In the genomic region with DNA sequence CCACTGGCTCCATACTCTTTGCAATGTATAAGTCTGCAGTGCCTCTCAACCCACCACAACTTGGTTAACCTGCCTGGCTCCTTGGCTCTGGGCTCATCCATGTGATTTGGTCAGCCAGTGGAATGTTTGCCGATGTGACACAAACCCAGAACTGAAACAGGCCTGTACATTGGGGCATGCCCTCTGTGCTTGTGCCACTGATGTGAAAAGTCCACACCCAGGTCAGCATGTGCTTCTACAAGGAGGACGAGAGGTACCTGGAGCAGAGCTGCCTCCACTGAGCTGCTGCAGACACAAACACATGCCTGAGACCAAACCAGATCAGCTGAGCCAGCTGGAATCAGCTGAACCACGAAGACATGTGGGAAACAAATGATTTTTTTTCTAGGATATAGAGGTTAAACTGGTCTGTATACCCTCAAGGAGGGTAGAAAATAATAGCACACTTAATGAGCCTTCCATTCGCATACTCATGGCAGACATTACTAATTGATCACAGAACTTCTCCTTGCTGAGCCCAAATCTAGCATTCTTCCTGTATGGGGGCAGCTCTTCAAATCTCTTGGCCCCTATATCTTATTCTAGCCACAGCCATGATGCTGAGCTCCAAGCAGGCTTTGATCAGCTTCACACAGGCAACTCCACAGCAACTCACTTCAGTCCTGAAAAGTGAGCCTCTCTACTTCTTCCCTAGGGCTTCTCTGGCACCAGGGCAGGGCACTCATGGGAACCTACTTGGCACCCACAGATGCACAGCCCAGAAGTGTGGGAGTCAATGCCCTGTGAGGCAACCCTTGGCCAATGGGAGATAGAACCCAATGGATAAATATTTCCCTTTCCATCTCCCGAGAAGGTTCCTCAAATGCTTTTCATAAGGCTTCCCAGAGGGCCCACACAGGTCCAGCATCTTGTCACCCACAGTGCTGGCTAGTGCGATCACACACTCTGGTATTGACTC, we compare ENCODE assay signal across 26 cellular contexts. TPM values are rescaled to one million over a fixed set of nuclear protein-coding genes. Genes with fewer than 3 reads are reported as not detected.
A peak's percentile ranks its signal among the peaks of the same experiment; 100 is the strongest.
DNase-seq lines count a peak whose midpoint lies in the region; ATAC-seq, FAIRE-seq and TF ChIP-seq lines count a peak whose summit lies in the region.
"Had no signal": no experiment of that assay in that cellular context is flagged by ENCODE, and none has a peak within 500 bp of the region (broad histone marks: within the 10 kb centered on the region; RNA-seq: fewer than 3 reads in every experiment).

No MANE protein-coding gene starts in this region.

- ATAC-seq in right lobe of liver (peak in 3 of 4 donors; percentile 83 to 90 (median 87)), HepG2 (no peak), K562 (no peak), aorta (ENCODE audit: low FRiP score) (no peak)
- ATAC-seq: A549, GM12878 had no signal

- TF ChIP-seq RAD21 in HepG2 (CRISPR knock-in tag; IDR thresholded peaks at IDR 0.05) (no peak), K562 (CRISPR knock-in tag; conservative IDR thresholded peaks at IDR 0.05 in 1 of 2, IDR thresholded peaks at IDR 0.05 in 1 of 2) (no peak)

- 72% methylated on average over 6 of the region's 6 CpGs for WGBS in right lobe of liver (ENCODE audit: insufficient coverage, low coverage, low lambda C conversion rate, missing lambda C conversion rate)
- 71% methylated on average over 6 of the region's 6 CpGs for WGBS in HepG2 (ENCODE audit: low lambda C conversion rate)
- WGBS in K562 (ENCODE audit: insufficient coverage, low coverage, missing lambda C conversion rate): 38% methylated on average over 6 of the region's 6 CpGs
- 97 to 98% methylated on average over 6 of the region's 6 CpGs for WGBS in aorta, 2 donors

- TF ChIP-seq EP300 in HepG2 (IDR thresholded peaks at IDR 0.05; ENCODE audit: low read depth in 2 of 2, low read length in 2 of 2) (no peak), HepG2 (CRISPR knock-in tag; IDR thresholded peaks at IDR 0.05; ENCODE audit: borderline replicate concordance) (no peak), K562 (IDR thresholded peaks at IDR 0.05; ENCODE audit: low read length) (no peak)

- intact Hi-C loops in right lobe of liver (cut with DNase I) (no loop called here), HepG2 (cut with micrococcal nuclease; ENCODE audit: unreplicated experiment) (no loop called here), K562 (cut with micrococcal nuclease) (no loop called here), aorta (cut with DNase I) (no loop called here)

- H3K9me3 ChIP-seq in right lobe of liver (no peaks in the 10 kb centered on the region), HepG2 (ENCODE audit: low read length) (no peaks in the 10 kb centered on the region), K562 (replicated peaks; ENCODE audit: control insufficient read depth, insufficient read depth, low read depth, low read length) (no peaks in the 10 kb centered on the region), aorta (ENCODE audit: control insufficient read depth, low read length) (no peaks in the 10 kb centered on the region)
- H3K9me3 ChIP-seq: A549 had no signal

- H3K79me2 ChIP-seq in HepG2 (ENCODE audit: insufficient read depth, low read length): no peaks in the 10 kb centered on the region
- H3K79me2 ChIP-seq in K562 (ENCODE audit: control insufficient read depth, insufficient read depth, low read length): no peaks in the 10 kb centered on the region

- no TSS peak for BruUV-seq in HepG2 (replicated peaks; lab: Mats Ljungman, UMichigan)
- BruUV-seq in K562 (replicated peaks; lab: Mats Ljungman, UMichigan): no TSS peak

- H4K20me1 ChIP-seq in HepG2 (ENCODE audit: insufficient read depth, low read length) (no peaks in the 10 kb centered on the region), K562 (replicated peaks; ENCODE audit: control insufficient read depth, insufficient read depth, low read length) (no peaks in the 10 kb centered on the region)

- peaks cover 0 to 7% (median 0%) of the 10 kb centered on the region in 4 donors for H3K36me3 ChIP-seq in right lobe of liver
- no peaks in the 10 kb centered on the region for H3K36me3 ChIP-seq in HepG2 (replicated peaks in 1 of 2; ENCODE audit: control insufficient read depth in 1 of 2, insufficient read depth in 2 of 2, low read length in 2 of 2)
- no peaks in the 10 kb centered on the region for H3K36me3 ChIP-seq in K562 (ENCODE audit: control insufficient read depth, insufficient read depth, low read length)
- peaks cover 0 to 6% of the 10 kb centered on the region in 2 donors for H3K36me3 ChIP-seq in aorta (ENCODE audit: control insufficient read depth in 1 of 2, insufficient read depth in 2 of 2, low read length in 1 of 2)

- FAIRE-seq in HepG2 (lab: Jason Lieb, UNC) (no peak), K562 (lab: Jason Lieb, UNC) (no peak)
- FAIRE-seq: A549, GM12878, GM12892, GM18507 had no signal

- H3K4me1 ChIP-seq in right lobe of liver: peaks cover 0 to 18% (median 3%) of the 10 kb centered on the region in 4 donors
- no peaks in the 10 kb centered on the region for H3K4me1 ChIP-seq in HepG2 (ENCODE audit: insufficient read depth, low read length)
- no peaks in the 10 kb centered on the region; a peak in 1 of 5 replicates for H3K4me1 ChIP-seq in K562 (replicated peaks in 1 of 2; ENCODE audit: control insufficient read depth in 2 of 2, insufficient read depth in 2 of 2, low read length in 2 of 2)
- H3K4me1 ChIP-seq in aorta (ENCODE audit: control insufficient read depth in 1 of 2, insufficient read depth in 2 of 2, low read length in 2 of 2): no peaks in the 10 kb centered on the region
- H3K4me1 ChIP-seq: A549 had no signal

- H2AFZ ChIP-seq in HepG2 (ENCODE audit: low read length) (no peak overlapping the region), K562 (ENCODE audit: low read depth, low read length) (no peak overlapping the region)

- no peaks in the 10 kb centered on the region for H3K9me1 ChIP-seq in K562 (ENCODE audit: control insufficient read depth, insufficient read depth, low read length)

- no peak for TF ChIP-seq POLR2A in right lobe of liver (IDR thresholded peaks at IDR 0.05)
- TF ChIP-seq POLR2A in HepG2 (IDR thresholded peaks at IDR 0.05; ENCODE audit: insufficient read depth in 1 of 2, low read depth in 2 of 2, low read length in 2 of 2): no peak
- TF ChIP-seq POLR2A in K562 (conservative IDR thresholded peaks at IDR 0.05): no peak

- H3K27ac ChIP-seq in right lobe of liver (peak overlapping the region in 1 of 3 donors; percentile 33), HepG2 (ENCODE audit: extremely low read length, insufficient read depth, low read length) (no peak overlapping the region), K562 (ENCODE audit: extremely low read depth, low read depth, low read length) (no peak overlapping the region), aorta (ENCODE audit: low read depth in 1 of 2, low read length in 2 of 2) (no peak overlapping the region)
- H3K27ac ChIP-seq: 22Rv1, A549, C4-2B had no signal

- H3K27me3 ChIP-seq in right lobe of liver (no peaks in the 10 kb centered on the region), HepG2 (ENCODE audit: control insufficient read depth in 1 of 2, insufficient read depth in 2 of 2, low read length in 2 of 2) (no peaks in the 10 kb centered on the region; a peak in 1 of 5 replicates), K562 (ENCODE audit: control insufficient read depth in 2 of 2, insufficient read depth in 2 of 2, low read length in 2 of 2) (peaks cover 4 to 29% of the 10 kb centered on the region in 2 experiments; a peak in 4 of 5 replicates), aorta (ENCODE audit: control insufficient read depth in 1 of 2, insufficient read depth in 2 of 2, low read length in 1 of 2) (no peaks in the 10 kb centered on the region)

- no peak overlapping the region for H3K9ac ChIP-seq in HepG2 (ENCODE audit: insufficient read depth, low read depth, low read length)
- H3K9ac ChIP-seq in K562 (ENCODE audit: insufficient read depth in 1 of 2, low read depth in 2 of 2, low read length in 2 of 2): no peak overlapping the region

- in situ Hi-C loops in HepG2 (cut with HindIII; ENCODE audit: extremely low pct_ligation_motif_present, low pct_unique_long_range_greater_than_20kb) (no loop called here), K562 (cut with MboI) (no loop called here)

- POLR2A ChIA-PET in HepG2 (lab: Yijun Ruan, JAX): interaction anchor here (1.1 kb wide), 1 partner anchor 19 kb away, joined by 3 read pairs; a partner anchor contains a TSS
- POLR2A ChIA-PET in K562 (lab: Yijun Ruan, JAX): no interaction called here

- peak in 1 of 3 donors; percentile 71 for DNase-seq in right lobe of liver
- no peak for DNase-seq in HepG2 (ENCODE audit: low spot score)
- peak; percentile 64 for DNase-seq in CD1c-positive myeloid dendritic cell (ENCODE audit: extremely low spot score)
- no peak for DNase-seq in K562 (ENCODE audit: extremely low read depth in 1 of 4, low spot score in 3 of 4)
- peak; percentile 3 to 31 for DNase-seq in aorta
- DNase-seq in KG1 (lab: John Stamatoyannopoulos, UW): no peak
- no peak for DNase-seq in NCI-H1417 (lab: John Stamatoyannopoulos, UW)
- no peak for DNase-seq in amygdala (lab: John Stamatoyannopoulos, UW)
- DNase-seq: AML-193; CD4-positive, alpha-beta memory T cell; CD4-positive, CD25-positive, alpha-beta regulatory T cell; COR-L47; DMS 273 treated with DMSO at 0.1 percent for 48 hours; DMS153; DMS53; DMS79; DND-41; EL; GDM1 had no signal

- H3K4me3 ChIP-seq in right lobe of liver: no peak overlapping the region
- H3K4me3 ChIP-seq in HepG2 (replicated peaks in 1 of 3; ENCODE audit: insufficient read depth in 1 of 3, low read depth in 2 of 3, low read length in 3 of 3): no peak overlapping the region
- no peak overlapping the region for H3K4me3 ChIP-seq in K562
- H3K4me3 ChIP-seq in aorta (ENCODE audit: low read length in 2 of 2): no peak overlapping the region
- H3K4me3 ChIP-seq: A549, GM12878 had no signal

- CTCF ChIA-PET in HepG2 (lab: Yijun Ruan, JAX; ENCODE audit: low intra/inter-chr PET ratio, low total read pairs) (no interaction called here), K562 (lab: Yijun Ruan, JAX; ENCODE audit: low intra/inter-chr PET ratio) (no interaction called here)

- H3K4me2 ChIP-seq in HepG2 (ENCODE audit: low read depth, low read length): no peak overlapping the region
- no peak overlapping the region for H3K4me2 ChIP-seq in K562 (ENCODE audit: insufficient read depth, low read length)
- H3K4me2 ChIP-seq: A549 had no signal

- TF ChIP-seq CTCF in right lobe of liver (IDR thresholded peaks at IDR 0.05) (no peak), HepG2 (CRISPR knock-in tag; IDR thresholded peaks at IDR 0.05) (no peak), K562 (IDR thresholded peaks at IDR 0.05 in 2 of 3, conservative IDR thresholded peaks at IDR 0.05 in 1 of 3; ENCODE audit: insufficient read depth in 2 of 3, low read depth in 1 of 3, low read length in 3 of 3) (no peak)

RNA-seq across cellular contexts. Expression of a gene that starts 18.6 kb away (rescaled TPM):
- 10 to 100 TPM in 2 of 6 experiments, 1 to 10 TPM in 4; 3.0 to 25.3 (median 7.1) TPM for total RNA-seq in right lobe of liver
- 1.8 and 2.0 TPM in 2 replicates for total RNA-seq in HepG2 (2016; rRNA removed; fragmentation: Illumina TruSeq; extraction: Trizol)
- total RNA-seq in HepG2 (2016; cell fraction: cytosol; rRNA removed; fragmentation: Illumina TruSeq; extraction: Trizol; ENCODE audit: low read depth): 0.26 and 3.0 TPM in 2 replicates
- 1.2 and 1.3 TPM in 2 replicates for total RNA-seq in HepG2 (2016; cell fraction: insoluble cytoplasmic fraction; rRNA removed; fragmentation: Illumina TruSeq; extraction: Trizol)
- 1.0 and 1.4 TPM in 2 replicates for total RNA-seq in HepG2 (2016; cell fraction: membrane; rRNA removed; fragmentation: Illumina TruSeq; extraction: Trizol)
- total RNA-seq in HepG2 (2016; cell fraction: nucleus; rRNA removed; fragmentation: Illumina TruSeq; extraction: Trizol): 1.6 and 2.0 TPM in 2 replicates
- polyA plus RNA-seq in HepG2 (2011; rRNA removed): 6.2 and 10.7 TPM in 2 replicates
- 1.5 and 6.4 TPM in 2 replicates for polyA plus RNA-seq in HepG2 (2011; cell fraction: cytosol; rRNA removed)
- 22.4 and 28.0 TPM in 2 replicates for polyA plus RNA-seq in HepG2 (2011; cell fraction: nucleus; rRNA removed)
- polyA plus RNA-seq in HepG2 (2012): 2.3 and 3.3 TPM in 2 replicates
- polyA plus RNA-seq in HepG2 (2016; cell fraction: cytosol; fragmentation: Illumina TruSeq; extraction: Trizol; ENCODE audit: low read depth): 1.6 and 1.7 TPM in 2 replicates
- polyA plus RNA-seq in HepG2 (2016; cell fraction: insoluble cytoplasmic fraction; fragmentation: Illumina TruSeq; extraction: Trizol; ENCODE audit: low read depth): 0.78 and 1.6 TPM in 2 replicates
- polyA plus RNA-seq in HepG2 (2016; cell fraction: membrane; fragmentation: Illumina TruSeq; extraction: Trizol; ENCODE audit: low read depth): 1.0 and 2.1 TPM in 2 replicates
- polyA plus RNA-seq in HepG2 (2016; cell fraction: nucleus; fragmentation: Illumina TruSeq; extraction: Trizol; ENCODE audit: insufficient read depth, low read depth): 1.6 and 2.6 TPM in 2 replicates
- 3.2 and 9.1 TPM in 2 replicates for polyA minus RNA-seq in HepG2 (2011; rRNA and poly(A)+ RNA removed; ENCODE audit: low replicate concordance)
- polyA minus RNA-seq in HepG2 (2011; cell fraction: cytosol; rRNA and poly(A)+ RNA removed): 0.97 and 2.5 TPM in 2 replicates
- polyA minus RNA-seq in HepG2 (2011; cell fraction: nucleus; rRNA and poly(A)+ RNA removed): 3.0 and 8.6 TPM in 2 replicates
- 1.5 and 7.7 TPM in 2 replicates for total RNA-seq in K562 (2011; cell fraction: chromatin; rRNA removed; ENCODE audit: low replicate concordance)
- 2.0 and 2.7 TPM in 2 replicates for total RNA-seq in K562 (2011; cell fraction: nucleolus; rRNA removed)
- total RNA-seq in K562 (2011; cell fraction: nucleoplasm; rRNA removed): 2.6 and 4.7 TPM in 2 replicates
- 0.14 TPM in 1 of 2 replicates, not detected in the other for total RNA-seq in K562 (2014; rRNA removed)
- 0.15 TPM in 1 of 2 replicates, not detected in the other for total RNA-seq in K562 (2014; rRNA removed; fragmentation: Illumina TruSeq; extraction: Trizol)
- total RNA-seq in K562 (2015; rRNA removed; fragmentation: Illumina TruSeq; extraction: Trizol): 0.83 TPM in 1 of 2 replicates, not detected in the other
- 0.58 and 1.0 TPM in 2 replicates for total RNA-seq in K562 (2021)
- 1.4 and 2.1 TPM in 2 replicates for polyA plus RNA-seq in K562 (2011; rRNA removed)
- polyA plus RNA-seq in K562 (2011; cell fraction: cytosol; rRNA removed): 0.25 and 0.54 TPM in 2 replicates
- polyA plus RNA-seq in K562 (2011; cell fraction: nucleus; rRNA removed): 7.7 and 14.3 TPM in 2 replicates
- polyA plus RNA-seq in K562 (2012): 1.0 and 2.6 TPM in 2 replicates
- 0.36 TPM in 1 of 2 replicates, not detected in the other for polyA plus RNA-seq in K562 (2014; fragmentation: Illumina TruSeq; extraction: Trizol)
- under 1 TPM; 0.56 to 0.67 TPM for polyA plus RNA-seq in K562 (2014; fragmentation: Nextera tagmentation; extraction: Ambion mirVana)
- polyA plus RNA-seq in K562 (2014; rRNA removed): 0.09 and 0.64 TPM in 2 replicates
- polyA minus RNA-seq in K562 (2011; rRNA and poly(A)+ RNA removed): 0.49 and 0.87 TPM in 2 replicates
- polyA minus RNA-seq in K562 (2011; cell fraction: cytosol; rRNA and poly(A)+ RNA removed): not detected in 2 replicates
- polyA minus RNA-seq in K562 (2011; cell fraction: nucleus; rRNA and poly(A)+ RNA removed): 0.94 and 1.1 TPM in 2 replicates
- 10 to 100 TPM in 1 of 2 donors, 1 to 10 TPM in 1; 8.7 to 17.7 TPM for total RNA-seq in aorta
- polyA plus RNA-seq in aorta: 10 to 100 TPM in 1 of 2 donors, 1 to 10 TPM in 1; 1.8 to 21.9 TPM
- total RNA-seq: G401 had no signal

RNA-seq across cellular contexts. Expression of a gene that starts 50.4 kb away (rescaled TPM):
- 10 to 100 TPM; 18.2 to 44.5 (median 32.0) TPM for total RNA-seq in right lobe of liver
- total RNA-seq in HepG2 (2016; rRNA removed; fragmentation: Illumina TruSeq; extraction: Trizol): 20.7 and 25.8 TPM in 2 replicates
- 50.6 and 58.2 TPM in 2 replicates for total RNA-seq in HepG2 (2016; cell fraction: cytosol; rRNA removed; fragmentation: Illumina TruSeq; extraction: Trizol; ENCODE audit: low read depth)
- total RNA-seq in HepG2 (2016; cell fraction: insoluble cytoplasmic fraction; rRNA removed; fragmentation: Illumina TruSeq; extraction: Trizol): 14.1 and 23.6 TPM in 2 replicates
- 56.4 and 66.7 TPM in 2 replicates for total RNA-seq in HepG2 (2016; cell fraction: membrane; rRNA removed; fragmentation: Illumina TruSeq; extraction: Trizol)
- total RNA-seq in HepG2 (2016; cell fraction: nucleus; rRNA removed; fragmentation: Illumina TruSeq; extraction: Trizol): 19.0 and 25.7 TPM in 2 replicates
- polyA plus RNA-seq in HepG2 (2011; rRNA removed): 24.6 and 33.7 TPM in 2 replicates
- polyA plus RNA-seq in HepG2 (2011; cell fraction: cytosol; rRNA removed): 18.0 and 21.8 TPM in 2 replicates
- polyA plus RNA-seq in HepG2 (2011; cell fraction: nucleus; rRNA removed): 108 and 120 TPM in 2 replicates
- polyA plus RNA-seq in HepG2 (2012): 16.9 and 22.7 TPM in 2 replicates
- polyA plus RNA-seq in HepG2 (2016; cell fraction: cytosol; fragmentation: Illumina TruSeq; extraction: Trizol; ENCODE audit: low read depth): 68.9 and 83.5 TPM in 2 replicates
- 19.4 and 23.0 TPM in 2 replicates for polyA plus RNA-seq in HepG2 (2016; cell fraction: insoluble cytoplasmic fraction; fragmentation: Illumina TruSeq; extraction: Trizol; ENCODE audit: low read depth)
- polyA plus RNA-seq in HepG2 (2016; cell fraction: membrane; fragmentation: Illumina TruSeq; extraction: Trizol; ENCODE audit: low read depth): 63.1 and 73.8 TPM in 2 replicates
- polyA plus RNA-seq in HepG2 (2016; cell fraction: nucleus; fragmentation: Illumina TruSeq; extraction: Trizol; ENCODE audit: insufficient read depth, low read depth): 43.6 and 45.7 TPM in 2 replicates
- 35.4 and 47.2 TPM in 2 replicates for polyA minus RNA-seq in HepG2 (2011; rRNA and poly(A)+ RNA removed; ENCODE audit: low replicate concordance)
- 12.4 and 14.5 TPM in 2 replicates for polyA minus RNA-seq in HepG2 (2011; cell fraction: cytosol; rRNA and poly(A)+ RNA removed)
- polyA minus RNA-seq in HepG2 (2011; cell fraction: nucleus; rRNA and poly(A)+ RNA removed): 45.1 and 49.1 TPM in 2 replicates
- total RNA-seq in K562 (2011; cell fraction: chromatin; rRNA removed; ENCODE audit: low replicate concordance): 66.7 and 154 TPM in 2 replicates
- 80.3 and 92.9 TPM in 2 replicates for total RNA-seq in K562 (2011; cell fraction: nucleolus; rRNA removed)
- 62.7 and 73.1 TPM in 2 replicates for total RNA-seq in K562 (2011; cell fraction: nucleoplasm; rRNA removed)
- total RNA-seq in K562 (2014; rRNA removed): 26.3 and 37.1 TPM in 2 replicates
- 16.2 and 18.7 TPM in 2 replicates for total RNA-seq in K562 (2014; rRNA removed; fragmentation: Illumina TruSeq; extraction: Trizol)
- 20.8 and 23.2 TPM in 2 replicates for total RNA-seq in K562 (2015; rRNA removed; fragmentation: Illumina TruSeq; extraction: Trizol)
- total RNA-seq in K562 (2021): 43.6 and 45.3 TPM in 2 replicates
- polyA plus RNA-seq in K562 (2011; rRNA removed): 36.1 and 53.7 TPM in 2 replicates
- polyA plus RNA-seq in K562 (2011; cell fraction: cytosol; rRNA removed): 29.6 and 48.7 TPM in 2 replicates
- polyA plus RNA-seq in K562 (2011; cell fraction: nucleus; rRNA removed): 137 and 184 TPM in 2 replicates
- 46.1 and 96.9 TPM in 2 replicates for polyA plus RNA-seq in K562 (2012)
- polyA plus RNA-seq in K562 (2014; fragmentation: Illumina TruSeq; extraction: Trizol): 31.0 and 35.2 TPM in 2 replicates
- polyA plus RNA-seq in K562 (2014; fragmentation: Nextera tagmentation; extraction: Ambion mirVana): 10 to 100 TPM; 18.1 to 23.7 TPM
- polyA plus RNA-seq in K562 (2014; rRNA removed): 34.4 and 38.4 TPM in 2 replicates
- polyA minus RNA-seq in K562 (2011; rRNA and poly(A)+ RNA removed): 20.8 and 27.8 TPM in 2 replicates
- polyA minus RNA-seq in K562 (2011; cell fraction: cytosol; rRNA and poly(A)+ RNA removed): 24.5 and 27.4 TPM in 2 replicates
- 43.5 and 44.1 TPM in 2 replicates for polyA minus RNA-seq in K562 (2011; cell fraction: nucleus; rRNA and poly(A)+ RNA removed)
- total RNA-seq in aorta: 10 to 100 TPM; 52.2 to 75.4 TPM
- polyA plus RNA-seq in aorta: 10 to 100 TPM; 40.8 to 52.7 TPM

Comparison
In these comparisons a context has a peak if more than half of its experiments do, and no peak if none do; other contexts are left out.
1. ATAC-seq: peak in right lobe of liver (3 of 4); none in HepG2 (single experiment), K562 (single experiment) and aorta (single experiment).
2. DNase-seq: peak in CD1c-positive myeloid dendritic cell (single experiment) and aorta (2 of 2); none in HepG2 (single experiment), K562 (0 of 4), KG1 (single experiment), NCI-H1417 (0 of 3) and amygdala (0 of 56).